Comparison of ENCODE assay signal across 5 cellular contexts in the genomic region with DNA sequence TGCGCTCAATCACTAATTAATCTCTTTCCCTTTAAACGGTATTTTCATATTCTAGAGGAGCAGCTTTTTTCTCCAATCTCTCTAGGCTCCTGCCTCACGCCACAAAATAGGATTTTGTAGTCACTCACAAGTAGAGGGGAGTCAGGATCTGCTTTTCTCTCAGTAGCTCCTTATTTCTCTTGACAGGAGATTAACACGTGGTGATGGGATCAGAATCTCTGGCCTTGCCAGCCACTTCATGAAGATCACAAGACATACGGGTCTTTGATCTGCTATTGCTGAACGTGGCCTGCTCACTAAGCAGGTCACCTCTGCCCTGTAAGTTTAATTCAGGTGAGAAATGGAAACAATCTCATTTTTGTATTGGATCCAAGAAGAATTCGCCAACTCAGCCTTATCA.
"Had no signal": no experiment of that assay in that cellular context is flagged by ENCODE, and none has a peak within 500 bp of the region (broad histone marks: within the 10 kb centered on the region; RNA-seq: fewer than 3 reads in every experiment).

No MANE protein-coding gene starts in this region.

- H3K27ac ChIP-seq: HL-60 had no signal

- H3K4me2 ChIP-seq: GM23338 had no signal

- H3K4me3 ChIP-seq: GM23338 had no signal

- DNase-seq: H9, HFFc6, KBM-7 had no signal

- H2AFZ ChIP-seq: GM23338 had no signal
